8 cellular contexts compared by ENCODE assay signal in genomic region chr1:23793018-23793781, GRCh38. TPM values are rescaled to one million over a fixed set of nuclear protein-coding genes. Genes with fewer than 3 reads are reported as not detected.
DNase-seq lines count a peak whose midpoint lies in the region; ATAC-seq and TF ChIP-seq lines count a peak whose summit lies in the region.

No MANE protein-coding gene starts in this region.

- H3K9ac ChIP-seq in mammary epithelial cell (ENCODE audit: insufficient read depth, low read length) (no peak overlapping the region), mucosa of stomach (ENCODE audit: low read length) (peak overlapping the region; percentile 48)

- H3K4me2 ChIP-seq in mammary epithelial cell (ENCODE audit: insufficient read depth, low read depth, low read length) = peak overlapping the region; percentile 79

- no peaks in the 10 kb centered on the region for H4K20me1 ChIP-seq in mammary epithelial cell (ENCODE audit: insufficient read depth, low read length)

- in situ Hi-C loops in mammary epithelial cell (cut with MboI; ENCODE audit: low sequenced_read_pairs in 2 of 2) = no loop called here

- DNase-seq in COLO829 (ENCODE audit: low spot score) = peak; percentile 62
- peak; percentile 65 for DNase-seq in NCI-H2227 treated with DMSO at 0.1 percent for 48 hours (lab: John Stamatoyannopoulos, UW)
- peak; percentile 59 for DNase-seq in mammary epithelial cell
- no peak for DNase-seq in NK-92 treated with Interleukin-12 subunit alpha and Interleukin-12 subunit beta, amount 100 ng/mL, for 24 hours (lab: John Stamatoyannopoulos, UW)
- DNase-seq in UCSD-AML1 (lab: John Stamatoyannopoulos, UW; ENCODE audit: unreplicated experiment) = no peak

- H2AFZ ChIP-seq in mammary epithelial cell (ENCODE audit: low read depth, low read length) = no peak overlapping the region

- H3K27me3 ChIP-seq in mammary epithelial cell (ENCODE audit: insufficient read depth, low read length) (no peaks in the 10 kb centered on the region), mucosa of stomach (ENCODE audit: control insufficient read depth, insufficient read depth, low read length) (no peaks in the 10 kb centered on the region)

- CTCF ChIA-PET in mammary epithelial cell (lab: Charles Lee; ENCODE audit: low non-redundant PET) = interaction anchor here (0.6 kb wide), 1 partner anchor 364 kb away, joined by 3 read pairs; no protein-coding TSS in a partner anchor

- intact Hi-C loops in mammary epithelial cell (cut with micrococcal nuclease) = no loop called here

- H3K27ac ChIP-seq in mammary epithelial cell (ENCODE audit: insufficient read depth, low read depth, low read length) = peak overlapping the region; percentile 58

- H3K79me2 ChIP-seq in mammary epithelial cell (ENCODE audit: insufficient read depth, low read length) = peaks cover 41% of the 10 kb centered on the region

- H3K9me3 ChIP-seq in mammary epithelial cell (replicated peaks; ENCODE audit: insufficient read depth, low read length) = no peaks in the 10 kb centered on the region
- no peaks in the 10 kb centered on the region for H3K9me3 ChIP-seq in mucosa of stomach (ENCODE audit: control insufficient read depth, low read length)

- no TSS peak for BruUV-seq in mammary epithelial cell (replicated peaks; lab: Mats Ljungman, UMichigan)

- ATAC-seq in HG03159 (IDR thresholded peaks at IDR 0.05; ENCODE audit: unreplicated experiment) = no peak
- no peak for ATAC-seq in GM21786 (IDR thresholded peaks at IDR 0.05; ENCODE audit: unreplicated experiment)

- WGBS in mammary epithelial cell (ENCODE audit: low coverage, missing lambda C conversion rate) = 46% methylated on average over 12 of the region's 16 CpGs

- dilution Hi-C loops in mammary epithelial cell (cut with HindIII; ENCODE audit: low sequenced_read_pairs) = no loop called here

- H3K4me1 ChIP-seq in mammary epithelial cell (ENCODE audit: insufficient read depth, low read length) = peaks cover 35% of the 10 kb centered on the region
- H3K4me1 ChIP-seq in mucosa of stomach (ENCODE audit: control insufficient read depth, insufficient read depth, low read length) = peaks cover 57% of the 10 kb centered on the region

- no peak for TF ChIP-seq CTCF in mammary epithelial cell (conservative IDR thresholded peaks at IDR 0.05 in 1 of 2, IDR thresholded peaks at IDR 0.05 in 1 of 2; ENCODE audit: extremely low read depth in 1 of 2, insufficient read depth in 1 of 2, low read depth in 1 of 2, low read length in 2 of 2)

- peaks cover 9% of the 10 kb centered on the region for H3K36me3 ChIP-seq in mammary epithelial cell (ENCODE audit: insufficient read depth, low read length)
- H3K36me3 ChIP-seq in mucosa of stomach (ENCODE audit: control insufficient read depth, insufficient read depth, low read length) = peaks cover 21% of the 10 kb centered on the region

- H3K4me3 ChIP-seq in mammary epithelial cell (replicated peaks in 1 of 3; ENCODE audit: insufficient read depth in 1 of 3, low read depth in 2 of 3, low read length in 3 of 3) (no peak overlapping the region), mucosa of stomach (ENCODE audit: low read length) (no peak overlapping the region)

RNA-seq across cellular contexts. Expression of gene LYPLA2, which starts 2.3 kb away (rescaled TPM):
- 10 to 100 TPM; 81.5 to 89.8 TPM for total RNA-seq in mammary epithelial cell
- 107 TPM for polyA plus RNA-seq in mammary epithelial cell
- 91.3 TPM for polyA minus RNA-seq in mammary epithelial cell

RNA-seq across cellular contexts. Expression of gene GALE, which starts 7.4 kb away (rescaled TPM):
- 10 to 100 TPM; 24.2 to 84.5 TPM for total RNA-seq in mammary epithelial cell
- 98.7 TPM for polyA plus RNA-seq in mammary epithelial cell
- 64.5 TPM for polyA minus RNA-seq in mammary epithelial cell

RNA-seq across cellular contexts. Expression of gene PITHD1, which starts 15.0 kb away (rescaled TPM):
- 10 to 100 TPM; 39.7 to 44.0 TPM for total RNA-seq in mammary epithelial cell
- polyA plus RNA-seq in mammary epithelial cell = 45.9 TPM
- polyA minus RNA-seq in mammary epithelial cell = 3.9 TPM

RNA-seq across cellular contexts. Expression of gene HMGCL, which starts 32.0 kb away (rescaled TPM):
- 10 to 100 TPM; 31.5 to 33.0 TPM for total RNA-seq in mammary epithelial cell
- polyA plus RNA-seq in mammary epithelial cell = 25.8 TPM
- polyA minus RNA-seq in mammary epithelial cell = 2.1 TPM

RNA-seq across cellular contexts. Expression of gene ELOA, which starts 49.9 kb away (rescaled TPM):
- 10 to 100 TPM; 38.0 to 59.9 TPM for total RNA-seq in mammary epithelial cell
- polyA plus RNA-seq in mammary epithelial cell = 37.0 TPM
- 65.2 TPM for polyA minus RNA-seq in mammary epithelial cell

Comparison
In these comparisons a context has a peak if more than half of its experiments do, and no peak if none do; other contexts are left out.
1. DNase-seq: peak in COLO829 (single experiment), NCI-H2227 treated with DMSO at 0.1 percent for 48 hours (single experiment) and mammary epithelial cell (single experiment); none in NK-92 treated with Interleukin-12 subunit alpha and Interleukin-12 subunit beta, amount 100 ng/mL, for 24 hours (single experiment) and UCSD-AML1 (single experiment).